Comparison of ENCODE assay signal across 7 cellular contexts in the genomic region with DNA sequence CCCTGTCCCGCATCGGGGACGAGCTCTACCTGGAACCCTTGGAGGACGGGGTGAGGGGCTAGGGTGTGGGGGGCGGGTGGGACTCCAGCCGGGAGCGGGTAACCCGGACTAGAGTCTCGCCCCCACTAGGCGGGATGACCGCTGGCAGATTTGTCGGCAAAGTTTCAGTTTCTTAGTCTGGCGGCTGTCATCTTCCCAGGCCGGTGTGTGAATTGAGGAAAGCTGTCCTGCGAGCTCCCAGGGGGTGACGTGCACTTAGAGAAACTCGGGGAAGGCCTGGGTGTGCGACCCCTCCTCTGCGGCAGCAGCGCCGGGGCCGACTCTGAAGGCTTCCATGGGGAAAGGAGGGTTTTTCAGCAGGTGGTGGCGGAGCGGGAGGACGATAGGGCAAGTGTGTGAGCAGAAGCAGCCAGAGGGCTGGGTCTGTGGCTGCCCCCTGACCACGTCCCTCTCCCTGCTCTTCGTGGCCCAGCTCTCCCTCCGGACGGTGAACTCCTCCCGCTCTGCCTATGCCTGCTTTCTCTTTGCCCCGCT. TPM values are rescaled to one million over a fixed set of nuclear protein-coding genes. Genes with fewer than 3 reads are reported as not detected.
DNase-seq lines count a peak whose midpoint lies in the region; ATAC-seq lines count a peak whose summit lies in the region.
"Had no signal": no experiment of that assay in that cellular context is flagged by ENCODE, and none has a peak within 500 bp of the region (broad histone marks: within the 10 kb centered on the region; RNA-seq: fewer than 3 reads in every experiment).

No MANE protein-coding gene starts in this region.

- H3K9me3 Mint-ChIP-seq in T-helper 1 cell treated with Interleukin-12 subunit alpha and Interleukin-12 subunit beta and Interleukin-4 antibody, amounts not matched to agents 30 μg/mL and 1 μg/mL, for 36 hours, result no peaks in the 10 kb centered on the region

- ATAC-seq in sciatic nerve (peak; percentile 1), HG03439 (IDR thresholded peaks at IDR 0.05; ENCODE audit: unreplicated experiment) (no peak)

- DNase-seq in T-helper 1 cell (no peak), sciatic nerve (ENCODE audit: low spot score) (no peak), NCI-H2196 treated with DMSO at 0.1 percent for 48 hours (lab: John Stamatoyannopoulos, UW; ENCODE audit: unreplicated experiment) (no peak)

- peaks cover 4% of the 10 kb centered on the region for H3K27me3 Mint-ChIP-seq in T-helper 1 cell treated with Interleukin-12 subunit alpha and Interleukin-12 subunit beta and Interleukin-4 antibody, amounts not matched to agents 30 μg/mL and 1 μg/mL, for 36 hours (ENCODE audit: low read depth)

- intact Hi-C loops in sciatic nerve (cut with DNase I), result no loop called here

- peaks cover 35% of the 10 kb centered on the region for H3K4me1 Mint-ChIP-seq in T-helper 1 cell treated with Interleukin-12 subunit alpha and Interleukin-12 subunit beta and Interleukin-4 antibody, amounts not matched to agents 30 μg/mL and 1 μg/mL, for 36 hours (ENCODE audit: low read depth)

- peak overlapping the region; percentile 84 for H3K27ac Mint-ChIP-seq in T-helper 1 cell treated with Interleukin-12 subunit alpha and Interleukin-12 subunit beta and Interleukin-4 antibody, amounts not matched to agents 30 μg/mL and 1 μg/mL, for 36 hours

- H3K27ac ChIP-seq in cingulate gyrus (ENCODE audit: low read depth, low read length), result peak overlapping the region; percentile 39

- peak overlapping the region; percentile 91 for H3K4me3 Mint-ChIP-seq in T-helper 1 cell treated with Interleukin-12 subunit alpha and Interleukin-12 subunit beta and Interleukin-4 antibody, amounts not matched to agents 30 μg/mL and 1 μg/mL, for 36 hours

- peaks cover 22% of the 10 kb centered on the region for H3K36me3 Mint-ChIP-seq in T-helper 1 cell treated with Interleukin-12 subunit alpha and Interleukin-12 subunit beta and Interleukin-4 antibody, amounts not matched to agents 30 μg/mL and 1 μg/mL, for 36 hours (ENCODE audit: low read depth)

RNA-seq across cellular contexts. Expression of a gene that starts 0.5 kb away (rescaled TPM):
- 23.8 TPM for total RNA-seq in sciatic nerve

RNA-seq across cellular contexts. Expression of a gene that starts 9.4 kb away (rescaled TPM):
- 56.2 TPM for total RNA-seq in sciatic nerve

RNA-seq across cellular contexts. Expression of a gene that starts 11.6 kb away (rescaled TPM):
- total RNA-seq in sciatic nerve, result 7.4 TPM
- total RNA-seq: myocyte had no signal

RNA-seq across cellular contexts. Expression of a gene that starts 18.9 kb away (rescaled TPM):
- total RNA-seq in sciatic nerve, result 7.5 TPM

RNA-seq across cellular contexts. Expression of a gene that starts 23.2 kb away (rescaled TPM):
- total RNA-seq in sciatic nerve, result 8.4 TPM
